Comparison of ENCODE assay signal across 8 cellular contexts in the genomic region with DNA sequence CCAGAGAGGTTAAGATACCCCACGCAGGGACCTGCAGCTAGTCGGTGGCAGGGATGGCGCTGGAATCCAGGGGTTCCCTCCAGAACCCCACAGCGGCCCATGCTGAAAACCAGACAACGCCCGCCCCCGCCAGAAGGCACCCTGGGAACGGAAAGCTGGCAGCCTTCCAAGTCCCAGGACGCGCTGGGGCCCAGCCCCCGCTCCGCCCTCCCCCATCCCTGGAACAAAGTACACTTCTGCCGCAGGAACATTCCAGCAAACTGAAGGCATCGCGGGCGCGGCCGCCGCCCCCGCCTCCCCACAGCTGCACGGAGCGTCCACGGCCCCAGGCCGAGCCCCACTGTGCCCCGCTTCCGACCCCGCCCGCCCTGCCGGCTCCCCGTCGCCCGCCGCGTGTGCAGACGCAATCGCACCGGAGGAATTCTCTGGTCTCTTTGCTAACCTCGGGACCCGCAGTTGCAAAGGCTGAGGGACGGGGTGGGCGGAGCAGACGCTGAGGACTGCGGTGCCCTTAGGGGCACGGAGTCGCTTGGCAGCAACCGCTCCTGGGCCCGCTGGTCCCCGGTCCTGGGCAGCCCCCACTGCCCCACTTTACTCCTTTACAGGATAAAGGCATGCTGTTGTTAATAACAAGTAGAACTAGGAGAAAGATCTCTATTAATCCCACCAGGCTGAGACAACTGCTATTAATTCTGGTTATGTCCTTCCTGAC.
A peak's percentile ranks its signal among the peaks of the same experiment; 100 is the strongest.
DNase-seq lines count a peak whose midpoint lies in the region; ATAC-seq and TF ChIP-seq lines count a peak whose summit lies in the region.

No MANE protein-coding gene starts in this region.

- H3K4me3 ChIP-seq in choroid plexus epithelial cell (ENCODE audit: low read depth, low read length) = peak overlapping the region; percentile 48

- DNase-seq in EL = peak; percentile 76
- peak in 2 of 3 experiments; percentile 81 to 85 for DNase-seq in NCI-H1417 (lab: John Stamatoyannopoulos, UW)
- DNase-seq in activated CD4-positive, CD25-positive, alpha-beta regulatory T cell treated with anti-CD3 and anti-CD28 coated beads, Interleukin-2, amount 50 U/mL, for 72 hours = peak; percentile 34
- peak; percentile 90 for DNase-seq in choroid plexus epithelial cell (ENCODE audit: low read depth)
- peak; percentile 24 for DNase-seq in kidney glomerular epithelial cell (lab: John Stamatoyannopoulos, UW)
- DNase-seq in stimulated activated CD4-positive, alpha-beta T cell treated with anti-CD3 and anti-CD28 coated beads, Interleukin-12 subunit alpha, Interleukin-12 subunit beta, amount 100 ng/mL, for 48 hours (ENCODE audit: low read depth in 2 of 3, low spot score in 1 of 3) = peak; percentile 12 to 35 (median 25)

- TF ChIP-seq CTCF in choroid plexus epithelial cell (conservative IDR thresholded peaks at IDR 0.05; ENCODE audit: low read depth, low read length) = no peak

- ATAC-seq in GM21786 (IDR thresholded peaks at IDR 0.05; ENCODE audit: unreplicated experiment) (no peak), GM19035 (IDR thresholded peaks at IDR 0.05; ENCODE audit: unreplicated experiment) (no peak)

Comparison
In these comparisons a context has a peak if more than half of its experiments do, and no peak if none do; other contexts are left out.
1. DNase-seq: peak in every context shown above with its lines; median percentile 90 in choroid plexus epithelial cell; 83 in NCI-H1417; 76 in EL; 34 in activated CD4-positive, CD25-positive, alpha-beta regulatory T cell treated with anti-CD3 and anti-CD28 coated beads, Interleukin-2, amount 50 U/mL, for 72 hours; 25 in stimulated activated CD4-positive, alpha-beta T cell treated with anti-CD3 and anti-CD28 coated beads, Interleukin-12 subunit alpha, Interleukin-12 subunit beta, amount 100 ng/mL, for 48 hours; 24 in kidney glomerular epithelial cell.